ENCODE assay signal across 8 cellular contexts in the genomic region with DNA sequence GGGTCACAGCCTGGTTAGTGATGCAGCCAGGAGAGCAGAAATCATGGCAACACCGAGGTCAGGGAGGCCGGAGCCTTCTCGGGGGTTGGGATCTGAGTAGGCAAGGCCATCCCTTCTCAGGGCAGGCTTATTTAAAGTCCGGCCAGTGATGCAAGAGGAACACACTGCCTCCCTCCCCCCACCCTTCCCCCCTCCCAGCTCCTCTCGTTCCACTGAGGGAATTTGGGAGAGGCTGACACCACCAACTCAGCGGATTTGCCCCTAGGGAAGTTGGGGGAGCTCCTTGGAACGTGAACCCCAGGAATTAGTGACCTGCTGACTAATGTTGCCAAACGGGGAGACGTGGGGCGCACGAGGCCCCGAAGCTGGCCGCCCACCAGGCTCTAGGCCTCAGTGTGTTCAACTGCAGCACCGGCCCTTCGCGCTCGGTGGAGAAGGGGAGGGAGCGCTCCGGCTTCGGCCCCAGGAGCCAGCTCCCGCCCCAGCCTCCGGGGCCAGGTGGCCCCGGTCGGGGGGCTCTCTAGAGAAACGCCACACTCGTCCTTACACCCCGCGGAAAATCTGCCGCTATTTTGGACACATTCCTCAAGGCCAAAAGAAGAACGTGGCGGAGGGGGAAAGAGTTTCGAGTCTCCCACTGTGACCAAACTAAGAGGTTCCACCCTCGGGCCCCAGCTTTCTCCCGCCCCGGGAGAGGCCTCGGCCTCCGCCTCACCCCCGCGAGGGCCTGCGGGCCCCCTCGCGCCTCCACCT. TPM values are rescaled to one million over a fixed set of nuclear protein-coding genes. Genes with fewer than 3 reads are reported as not detected.
DNase-seq lines count a peak whose midpoint lies in the region; ATAC-seq and TF ChIP-seq lines count a peak whose summit lies in the region.

No MANE protein-coding gene starts in this region.

- no peak overlapping the region for H4K5ac ChIP-seq in mesendoderm (ENCODE audit: low read length)

- no peak overlapping the region for H2BK15ac ChIP-seq in mesendoderm (replicated peaks; ENCODE audit: low read depth)

- H3K23ac ChIP-seq in mesendoderm (ENCODE audit: low read length) = peak overlapping the region; percentile 94

- peaks cover 62% of the 10 kb centered on the region for H3K79me2 ChIP-seq in mesendoderm (ENCODE audit: control insufficient read depth, insufficient read depth, low read length)

- H3K18ac ChIP-seq in mesendoderm (ENCODE audit: low read length) = peak overlapping the region; percentile 99

- H3K9me3 ChIP-seq in endodermal cell (ENCODE audit: control insufficient read depth, low read length) = no peaks in the 10 kb centered on the region
- H3K9me3 ChIP-seq in thoracic aorta = no peaks in the 10 kb centered on the region

- ATAC-seq in GM18868 (IDR thresholded peaks at IDR 0.05; ENCODE audit: unreplicated experiment) (peak; percentile 5), HG03571 (IDR thresholded peaks at IDR 0.05; ENCODE audit: unreplicated experiment) (peak; percentile 9), thoracic aorta (ENCODE audit: insufficient number of reproducible peaks, low FRiP score, low read depth) (peak; percentile 46)

- H3K27ac Mint-ChIP-seq in endodermal cell = peak overlapping the region; percentile 92

- H3K36me3 ChIP-seq in endodermal cell (ENCODE audit: control insufficient read depth, insufficient read depth, low read length) = peaks cover 9% of the 10 kb centered on the region
- H3K36me3 ChIP-seq in mesendoderm (ENCODE audit: control insufficient read depth, insufficient read depth, low read length) = no peaks in the 10 kb centered on the region
- no peaks in the 10 kb centered on the region for H3K36me3 ChIP-seq in thoracic aorta

- no peaks in the 10 kb centered on the region for H3K9me3 Mint-ChIP-seq in endodermal cell

- H3K4me2 ChIP-seq in mesendoderm (ENCODE audit: low read length) = peak overlapping the region; percentile 42

- peaks cover 13% of the 10 kb centered on the region for H3K4me1 ChIP-seq in endodermal cell (ENCODE audit: control insufficient read depth, insufficient read depth, low read length)
- peaks cover 18% of the 10 kb centered on the region for H3K4me1 ChIP-seq in mesendoderm (ENCODE audit: control insufficient read depth, low read depth, low read length)
- peaks cover 49 to 55% of the 10 kb centered on the region in 2 donors for H3K4me1 ChIP-seq in thoracic aorta (ENCODE audit: control insufficient read depth in 1 of 2, low read depth in 2 of 2)

- no peaks in the 10 kb centered on the region for H3K27me3 ChIP-seq in endodermal cell (ENCODE audit: control insufficient read depth, insufficient read depth, low read length, poor library complexity, severe bottlenecking)
- no peaks in the 10 kb centered on the region for H3K27me3 ChIP-seq in mesendoderm (ENCODE audit: insufficient read depth, low read length, poor library complexity)
- no peaks in the 10 kb centered on the region for H3K27me3 ChIP-seq in thoracic aorta (replicated peaks; ENCODE audit: insufficient read depth)

- peak overlapping the region; percentile 66 for H2BK120ac ChIP-seq in mesendoderm (ENCODE audit: low read depth, low read length)

- H3K4ac ChIP-seq in mesendoderm (ENCODE audit: low read depth, low read length) = peak overlapping the region; percentile 91

- peaks cover 12% of the 10 kb centered on the region for H3K79me1 ChIP-seq in mesendoderm (ENCODE audit: low read length)

- WGBS in endodermal cell (ENCODE audit: insufficient coverage in 1 of 2, insufficient read length in 1 of 2), 2 experiments = 0% methylated on average over 21 to 42 of the region's 42 CpGs
- WGBS in mesendoderm (ENCODE audit: extremely low coverage, insufficient coverage, low lambda C conversion rate) = no CpG with 5 or more reads among the region's 42 CpGs

- peak overlapping the region; percentile 76 for H3K4me3 Mint-ChIP-seq in endodermal cell

- peaks cover 6% of the 10 kb centered on the region for H3K27me3 Mint-ChIP-seq in endodermal cell (ENCODE audit: insufficient read depth)

- peak overlapping the region; percentile 54 for H2BK5ac ChIP-seq in mesendoderm (ENCODE audit: low read length)

- H3K4me3 ChIP-seq in WI38 (ENCODE audit: low read depth, low read length) (peak overlapping the region; percentile 99), endodermal cell (ENCODE audit: low read length) (peak overlapping the region; percentile 92), mesendoderm (ENCODE audit: low read length) (peak overlapping the region; percentile 95), thoracic aorta (peak overlapping the region; percentile 98)

- H3K9ac ChIP-seq in endodermal cell (ENCODE audit: extremely low read depth, low read length, poor library complexity, severe bottlenecking) = peak overlapping the region; percentile 99
- H3K9ac ChIP-seq in mesendoderm (ENCODE audit: low read length) = peak overlapping the region; percentile 96

- no peak overlapping the region for H4K8ac ChIP-seq in mesendoderm (ENCODE audit: low read depth, low read length)

- peaks cover 48% of the 10 kb centered on the region for H3K4me1 Mint-ChIP-seq in endodermal cell

- peaks cover 5% of the 10 kb centered on the region for H3K36me3 Mint-ChIP-seq in endodermal cell (ENCODE audit: low read depth)

- H3K56ac ChIP-seq in mesendoderm (ENCODE audit: low read length) = peak overlapping the region; percentile 94

- H3K27ac ChIP-seq in endodermal cell (ENCODE audit: low read depth, low read length) (peak overlapping the region; percentile 100), mesendoderm (ENCODE audit: low read depth, low read length) (peak overlapping the region; percentile 100), thoracic aorta (peak overlapping the region; percentile 100)

- no peak overlapping the region for H2AK5ac ChIP-seq in mesendoderm (ENCODE audit: low read length)

- TF ChIP-seq CTCF in AG09319 (IDR thresholded peaks at IDR 0.05; ENCODE audit: low read depth, low read length) (no peak), WI38 (IDR thresholded peaks at IDR 0.05; ENCODE audit: low read depth, low read length) (no peak), endodermal cell (conservative IDR thresholded peaks at IDR 0.05) (no peak), thoracic aorta (IDR thresholded peaks at IDR 0.05) (no peak)

- DNase-seq in AG09319 (ENCODE audit: extremely low read depth, low read depth) (peak; percentile 86), endodermal cell (peak; percentile 91), mesendoderm (peak; percentile 93), thoracic aorta (ENCODE audit: low spot score) (peak; percentile 73), NCI-H1105 treated with DMSO at 0.1 percent for 48 hours (lab: John Stamatoyannopoulos, UW) (no peak)

RNA-seq across cellular contexts. Expression of a gene that starts 1.6 kb away (rescaled TPM):
- 100 to 1,000 TPM; 137 to 148 TPM for total RNA-seq in endodermal cell
- polyA plus RNA-seq in endodermal cell (2013, experiment 1 of 2) = 100 TPM
- 87.4 TPM for polyA plus RNA-seq in endodermal cell (2013, experiment 2 of 2)
- polyA plus RNA-seq in mesendoderm (2013, experiment 1 of 2) = 49.3 TPM
- 49.4 TPM for polyA plus RNA-seq in mesendoderm (2013, experiment 2 of 2)
- total RNA-seq in thoracic aorta = 100 to 1,000 TPM; 170 to 222 TPM

RNA-seq across cellular contexts. Expression of a gene that starts 26.4 kb away (rescaled TPM):
- total RNA-seq in endodermal cell (1 to 10 TPM in 1 of 2 donors, under 1 TPM in 1; 0.22 to 1.7 TPM), thoracic aorta (10 to 100 TPM in 1 of 2 donors, 1 to 10 TPM in 1; 2.2 to 15.3 TPM)
- 0.68 TPM for polyA plus RNA-seq in endodermal cell (2013, experiment 1 of 2)
- polyA plus RNA-seq in endodermal cell (2013, experiment 2 of 2) = 0.50 TPM
- polyA plus RNA-seq in mesendoderm (2013, experiment 1 of 2) = 0.29 TPM
- 0.24 TPM for polyA plus RNA-seq in mesendoderm (2013, experiment 2 of 2)
